ENCODE assay signal across 1 cellular context in genomic region chr1:3691421-3692204, GRCh38.
TF ChIP-seq lines count a peak whose summit lies in the region.

No MANE protein-coding gene starts in this region.

TF ChIP-seq in GM12878, 131 proteins besides CTCF, POLR2A, EP300 and RAD21 (continued from another document):
- TF ChIP-seq PBX3 (IDR thresholded peaks at IDR 0.05; ENCODE audit: insufficient replicate concordance, low read depth, low read length) (peak; percentile 45), ZNF274 (IDR thresholded peaks at IDR 0.05; ENCODE audit: insufficient read depth, insufficient read length) (no peak), POU2F2 (IDR thresholded peaks at IDR 0.05; ENCODE audit: borderline replicate concordance, low read depth, low read length) (no peak), E2F4 (IDR thresholded peaks at IDR 0.05; ENCODE audit: low read depth, low read length) (no peak), ZBED1 (IDR thresholded peaks at IDR 0.05; ENCODE audit: borderline replicate concordance) (no peak), CBX3 (IDR thresholded peaks at IDR 0.05; ENCODE audit: borderline replicate concordance, low read depth) (no peak), SREBF2 (IDR thresholded peaks at IDR 0.05; ENCODE audit: low read length) (no peak), CHD2 (IDR thresholded peaks at IDR 0.05; ENCODE audit: borderline replicate concordance, low read depth, low read length) (no peak), GABPA (IDR thresholded peaks at IDR 0.05; ENCODE audit: low read depth) (no peak), TCF3 (IDR thresholded peaks at IDR 0.05; ENCODE audit: borderline replicate concordance, insufficient read depth, low read depth, low read length) (peak; percentile 48; the same call in 1 of the 2 replicates), REST (IDR thresholded peaks at IDR 0.05; ENCODE audit: low read depth, low read length) (no peak), ZBTB40 (IDR thresholded peaks at IDR 0.05; ENCODE audit: borderline replicate concordance) (no peak), SP1 (IDR thresholded peaks at IDR 0.05; ENCODE audit: low read depth, low read length) (no peak), ATF3 (IDR thresholded peaks at IDR 0.05; ENCODE audit: borderline replicate concordance, extremely low read depth, low read depth, low read length) (no peak), BHLHE40 (IDR thresholded peaks at IDR 0.05; ENCODE audit: borderline replicate concordance in 1 of 2, low read depth in 2 of 2, low read length in 1 of 2) (no peak)
- TF ChIP-seq, protein P1, sequence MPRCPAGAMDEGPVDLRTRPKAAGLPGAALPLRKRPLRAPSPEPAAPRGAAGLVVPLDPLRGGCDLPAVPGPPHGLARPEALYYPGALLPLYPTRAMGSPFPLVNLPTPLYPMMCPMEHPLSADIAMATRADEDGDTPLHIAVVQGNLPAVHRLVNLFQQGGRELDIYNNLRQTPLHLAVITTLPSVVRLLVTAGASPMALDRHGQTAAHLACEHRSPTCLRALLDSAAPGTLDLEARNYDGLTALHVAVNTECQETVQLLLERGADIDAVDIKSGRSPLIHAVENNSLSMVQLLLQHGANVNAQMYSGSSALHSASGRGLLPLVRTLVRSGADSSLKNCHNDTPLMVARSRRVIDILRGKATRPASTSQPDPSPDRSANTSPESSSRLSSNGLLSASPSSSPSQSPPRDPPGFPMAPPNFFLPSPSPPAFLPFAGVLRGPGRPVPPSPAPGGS (IDR thresholded peaks at IDR 0.05; ENCODE audit: borderline replicate concordance, insufficient read depth, low read depth, low read length, poor library complexity, severe bottlenecking), result peak; percentile 97
